ENCODE assay signal across 23 cellular contexts in genomic region chr2:187874786-187875185, GRCh38.
"Had no signal": no experiment of that assay in that cellular context is flagged by ENCODE, and none has a peak within 500 bp of the region (broad histone marks: within the 10 kb centered on the region; RNA-seq: fewer than 3 reads in every experiment).

No MANE protein-coding gene starts in this region.

- H3K9me3 ChIP-seq: body of pancreas, colonic mucosa, testis, transverse colon had no signal

- DNase-seq: activated B cell treated with CpG ODN at 0.5 μM for 24 hours; activated CD4-positive, alpha-beta T cell treated with anti-CD3 and anti-CD28 coated beads, Interleukin-2, amount 50 U/mL, for 1 hour; activated CD8-positive, alpha-beta T cell treated with anti-CD3 and anti-CD28 coated beads for 36 hours; activated gamma-delta T cell treated with Interleukin-2 at 50 U/mL for 16 hours; activated naive CD8-positive, alpha-beta T cell treated with anti-CD3 and anti-CD28 coated beads, Interleukin-2, amount 50 U/mL, for 24 hours; activated T-cell treated with anti-CD3 and anti-CD28 coated beads, Interleukin-2, amount 50 U/mL, for 4 hours; anterior cingulate cortex; body of pancreas; colonic mucosa; effector CD8-positive, alpha-beta T cell; foreskin melanocyte; left colon; mammary epithelial cell; midbrain; natural killer cell; posterior cingulate gyrus; right cardiac atrium; stimulated activated CD4-positive, alpha-beta T cell treated with anti-CD3 and anti-CD28 coated beads, Interleukin-2, amount 100 ng/mL, for 48 hours; stimulated activated naive CD8-positive, alpha-beta T cell treated with anti-CD3 and anti-CD28 coated beads, Interleukin-15, Interleukin-2, amounts not matched to agents 100 U/mL and 50 U/mL, for 24 hours; T-cell; testis; transverse colon had no signal

- H3K27me3 ChIP-seq: body of pancreas, colonic mucosa, testis, transverse colon had no signal

- H3K4me1 ChIP-seq: body of pancreas, colonic mucosa, testis had no signal

- ATAC-seq: activated CD8-positive, alpha-beta T cell treated with anti-CD3 and anti-CD28 coated beads for 36 hours; activated naive CD8-positive, alpha-beta T cell treated with anti-CD3 and anti-CD28 coated beads, Interleukin-2, amount 50 U/mL, for 24 hours; activated T-cell treated with anti-CD3 and anti-CD28 coated beads, Interleukin-2, amount 50 U/mL, for 4 hours; activated T-helper 17 cell treated with anti-CD3 and anti-CD28 coated beads, Interleukin-2, amount 50 U/mL, for 72 hours; body of pancreas; left colon; natural killer cell; right cardiac atrium; stimulated activated naive CD8-positive, alpha-beta T cell treated with anti-CD3 and anti-CD28 coated beads, Interleukin-15, Interleukin-2, amounts not matched to agents 100 U/mL and 50 U/mL, for 24 hours; T-cell had no signal

- H3K4me3 ChIP-seq: body of pancreas, colonic mucosa, testis, transverse colon had no signal

- H3K27ac ChIP-seq: body of pancreas, colonic mucosa, testis, transverse colon had no signal

- H3K36me3 ChIP-seq: colonic mucosa, transverse colon had no signal
